8 cellular contexts compared by ENCODE assay signal in genomic region chr19:572891-573825, GRCh38. TPM values are rescaled to one million over a fixed set of nuclear protein-coding genes. Genes with fewer than 3 reads are reported as not detected.
DNase-seq lines count a peak whose midpoint lies in the region; ATAC-seq and TF ChIP-seq lines count a peak whose summit lies in the region.

No MANE protein-coding gene starts in this region.

- no peaks in the 10 kb centered on the region for H3K9me3 ChIP-seq in right atrium auricular region

- H3K27me3 ChIP-seq in right atrium auricular region: no peaks in the 10 kb centered on the region

- peak overlapping the region; percentile 74 for H3K27ac Mint-ChIP-seq in activated naive CD8-positive, alpha-beta T cell treated with anti-CD3 and anti-CD28 coated beads, Interleukin-2, amount 10 ng/mL, durations not matched to agents 7 days and 5 days

- TF ChIP-seq CTCF in right atrium auricular region (IDR thresholded peaks at IDR 0.05) (no peak), retinal pigment epithelial cell (conservative IDR thresholded peaks at IDR 0.05; ENCODE audit: low read depth, low read length) (no peak)

- DNase-seq in COLO829 (ENCODE audit: low spot score) (peak; percentile 60), LHCN-M2 (ENCODE audit: low read depth) (peak; percentile 65), right atrium auricular region (ENCODE audit: low spot score) (no peak), retinal pigment epithelial cell (ENCODE audit: low read depth) (peak; percentile 75), KG1 (lab: John Stamatoyannopoulos, UW) (no peak)
- DNase-seq in activated naive CD8-positive, alpha-beta T cell treated with anti-CD3 and anti-CD28 coated beads, Interleukin-2, amount 10 ng/mL, durations not matched to agents 7 days and 5 days: peak; percentile 58
- DNase-seq in activated CD8-positive, alpha-beta memory T cell treated with anti-CD3 and anti-CD28 coated beads, Interleukin-2, amount 50 U/mL, for 4 hours: no peak

- peak overlapping the region; percentile 97 for H3K4me3 Mint-ChIP-seq in activated naive CD8-positive, alpha-beta T cell treated with anti-CD3 and anti-CD28 coated beads, Interleukin-2, amount 10 ng/mL, durations not matched to agents 7 days and 5 days

- H3K36me3 ChIP-seq in right atrium auricular region: peaks cover 7% of the 10 kb centered on the region

- no peaks in the 10 kb centered on the region for H3K36me3 Mint-ChIP-seq in activated naive CD8-positive, alpha-beta T cell treated with anti-CD3 and anti-CD28 coated beads, Interleukin-2, amount 10 ng/mL, durations not matched to agents 7 days and 5 days

- peak overlapping the region; percentile 98 to 99 for H3K4me3 ChIP-seq in right atrium auricular region
- H3K4me3 ChIP-seq in retinal pigment epithelial cell (ENCODE audit: low read length): peak overlapping the region; percentile 95

- H3K27ac ChIP-seq in right atrium auricular region: peak overlapping the region; percentile 96 to 97

- peaks cover 0 to 63% of the 10 kb centered on the region in 2 donors for H3K4me1 ChIP-seq in right atrium auricular region

- POLR2A ChIA-PET in activated naive CD8-positive, alpha-beta T cell treated with anti-CD3 and anti-CD28 coated beads, Interleukin-2, amount 10 ng/mL, durations not matched to agents 7 days and 5 days (lab: Charles Lee): interaction anchor here (0.7 to 2.2 kb wide), 6 partner anchors 29 to 90 kb away, joined by 3 to 24 read pairs (median 6); partner anchors contain the start of genes CDC34, GZMM, RNF126 and TPGS1

- ATAC-seq in GM19397 (IDR thresholded peaks at IDR 0.05; ENCODE audit: unreplicated experiment): peak; percentile 7
- ATAC-seq in activated naive CD8-positive, alpha-beta T cell treated with anti-CD3 and anti-CD28 coated beads, Interleukin-2, amount 10 ng/mL, durations not matched to agents 7 days and 5 days (ENCODE audit: low read depth): no peak

- no peaks in the 10 kb centered on the region for H3K9me3 Mint-ChIP-seq in activated naive CD8-positive, alpha-beta T cell treated with anti-CD3 and anti-CD28 coated beads, Interleukin-2, amount 10 ng/mL, durations not matched to agents 7 days and 5 days

- H3K4me1 Mint-ChIP-seq in activated naive CD8-positive, alpha-beta T cell treated with anti-CD3 and anti-CD28 coated beads, Interleukin-2, amount 10 ng/mL, durations not matched to agents 7 days and 5 days: peaks cover 26% of the 10 kb centered on the region

- H3K27me3 Mint-ChIP-seq in activated naive CD8-positive, alpha-beta T cell treated with anti-CD3 and anti-CD28 coated beads, Interleukin-2, amount 10 ng/mL, durations not matched to agents 7 days and 5 days: no peaks in the 10 kb centered on the region

RNA-seq across cellular contexts. Expression of gene BSG, which starts 0.8 kb away (rescaled TPM):
- total RNA-seq in LHCN-M2 (2014; rRNA removed) (746 and 758 TPM in 2 replicates), right atrium auricular region (1,000 to 10,000 TPM; 1,033 to 1,569 TPM)
- 535 TPM for polyA plus RNA-seq in LHCN-M2 (2012)
- 100 to 1,000 TPM; 183 to 196 TPM for total RNA-seq in activated naive CD8-positive, alpha-beta T cell treated with anti-CD3 and anti-CD28 coated beads, Interleukin-2, amount 10 ng/mL, durations not matched to agents 7 days and 5 days

RNA-seq across cellular contexts. Expression of gene HCN2, which starts 16.5 kb away (rescaled TPM):
- total RNA-seq in LHCN-M2 (2014; rRNA removed) (1.4 and 1.9 TPM in 2 replicates), right atrium auricular region (10 to 100 TPM in 1 of 2 donors, 1 to 10 TPM in 1; 1.4 to 11.1 TPM)
- polyA plus RNA-seq in LHCN-M2 (2012): 8.6 TPM
- 1 to 10 TPM; 1.0 to 1.2 TPM for total RNA-seq in activated naive CD8-positive, alpha-beta T cell treated with anti-CD3 and anti-CD28 coated beads, Interleukin-2, amount 10 ng/mL, durations not matched to agents 7 days and 5 days

RNA-seq across cellular contexts. Expression of gene GZMM, which starts 29.3 kb away (rescaled TPM):
- total RNA-seq in LHCN-M2 (2014; rRNA removed) (1.7 TPM in 1 of 2 replicates, not detected in the other), right atrium auricular region (under 1 TPM in 1 of 2 donors, not detected in 1; 0.79 TPM)
- polyA plus RNA-seq in LHCN-M2 (2012): 0.15 TPM
- 10 to 100 TPM; 81.5 to 84.5 TPM for total RNA-seq in activated naive CD8-positive, alpha-beta T cell treated with anti-CD3 and anti-CD28 coated beads, Interleukin-2, amount 10 ng/mL, durations not matched to agents 7 days and 5 days

RNA-seq across cellular contexts. Expression of gene CDC34, which starts 41.6 kb away (rescaled TPM):
- total RNA-seq in LHCN-M2 (2014; rRNA removed): 64.6 and 69.6 TPM in 2 replicates
- 71.4 TPM for polyA plus RNA-seq in LHCN-M2 (2012)
- 10 to 100 TPM; 49.2 to 51.5 TPM for total RNA-seq in activated naive CD8-positive, alpha-beta T cell treated with anti-CD3 and anti-CD28 coated beads, Interleukin-2, amount 10 ng/mL, durations not matched to agents 7 days and 5 days
- total RNA-seq in right atrium auricular region: 10 to 100 TPM; 55.8 to 75.0 TPM

Comparison
In these comparisons a context has a peak if more than half of its experiments do, and no peak if none do; other contexts are left out.
1. DNase-seq: peak in COLO829 (single experiment), LHCN-M2 (single experiment), activated naive CD8-positive, alpha-beta T cell treated with anti-CD3 and anti-CD28 coated beads, Interleukin-2, amount 10 ng/mL, durations not matched to agents 7 days and 5 days (single experiment) and retinal pigment epithelial cell (single experiment); none in right atrium auricular region (single experiment), KG1 (single experiment) and activated CD8-positive, alpha-beta memory T cell treated with anti-CD3 and anti-CD28 coated beads, Interleukin-2, amount 50 U/mL, for 4 hours (single experiment).
2. RNA of gene GZMM, which starts 29.3 kb away (total RNA-seq): 81.5 to 84.5 TPM in activated naive CD8-positive, alpha-beta T cell treated with anti-CD3 and anti-CD28 coated beads, Interleukin-2, amount 10 ng/mL, durations not matched to agents 7 days and 5 days; 0.79 TPM in right atrium auricular region and 1.7 TPM in LHCN-M2; every median in the first group is over 10 times any median in the second.